Comparison of ENCODE assay signal across 12 cellular contexts in genomic region chr17:17511971-17512858, GRCh38. TPM values are rescaled to one million over a fixed set of nuclear protein-coding genes. Genes with fewer than 3 reads are reported as not detected.
DNase-seq lines count a peak whose midpoint lies in the region; ATAC-seq and TF ChIP-seq lines count a peak whose summit lies in the region.
"Had no signal": no experiment of that assay in that cellular context is flagged by ENCODE, and none has a peak within 500 bp of the region (broad histone marks: within the 10 kb centered on the region; RNA-seq: fewer than 3 reads in every experiment).

No MANE protein-coding gene starts in this region.

- H3K4me1 ChIP-seq in right atrium auricular region: peaks cover 0 to 8% of the 10 kb centered on the region in 2 donors
- peaks cover 2% of the 10 kb centered on the region for H3K4me1 ChIP-seq in right cardiac atrium (ENCODE audit: control insufficient read depth, insufficient read depth, low read length)
- H3K4me1 ChIP-seq: colonic mucosa had no signal

- 77% methylated on average over 28 of the region's 28 CpGs for WGBS in right cardiac atrium

- H3K4me3 ChIP-seq in right atrium auricular region (no peak overlapping the region), right cardiac atrium (ENCODE audit: low read length) (no peak overlapping the region)
- H3K4me3 ChIP-seq: colonic mucosa, vagina had no signal

- H3K36me3 ChIP-seq in right atrium auricular region: no peaks in the 10 kb centered on the region
- H3K36me3 ChIP-seq: colonic mucosa, vagina had no signal

- DNase-seq in Right ventricle myocardium superior (peak; percentile 44), right atrium auricular region (ENCODE audit: low spot score) (no peak), UCSD-AML1 (lab: John Stamatoyannopoulos, UW; ENCODE audit: unreplicated experiment) (peak; percentile 52), right cardiac atrium (peak in 2 of 3 donors; percentile 62 to 71), NCI-H1048 (lab: John Stamatoyannopoulos, UW) (no peak)
- no peak for DNase-seq in central memory CD4-positive, alpha-beta T cell
- DNase-seq in stimulated activated naive CD8-positive, alpha-beta T cell treated with anti-CD3 and anti-CD28 coated beads, Interleukin-15, Interleukin-2, amounts not matched to agents 100 U/mL and 50 U/mL, for 24 hours: no peak
- DNase-seq in activated naive CD4-positive, alpha-beta T cell treated with Interleukin-2 at 50 U/mL for 16 hours: no peak
- DNase-seq: activated CD4-positive, alpha-beta T cell treated with anti-CD3 and anti-CD28 coated beads for 48 hours; colonic mucosa; stimulated activated CD4-positive, alpha-beta T cell treated with anti-CD3 and anti-CD28 coated beads, Interleukin-4, amount 100 ng/mL, for 4 hours had no signal

- H3K9me3 ChIP-seq in right atrium auricular region (no peaks in the 10 kb centered on the region), right cardiac atrium (ENCODE audit: control insufficient read depth, low read length) (no peaks in the 10 kb centered on the region)
- H3K9me3 ChIP-seq: colonic mucosa, vagina had no signal

- no peak overlapping the region for H3K27ac ChIP-seq in right atrium auricular region
- H3K27ac ChIP-seq in right cardiac atrium (ENCODE audit: low read length): no peak overlapping the region
- H3K27ac ChIP-seq: colonic mucosa, vagina had no signal

- no peaks in the 10 kb centered on the region for H3K27me3 ChIP-seq in right atrium auricular region
- no peaks in the 10 kb centered on the region for H3K27me3 ChIP-seq in right cardiac atrium (ENCODE audit: control insufficient read depth, insufficient read depth)
- H3K27me3 ChIP-seq: colonic mucosa, vagina had no signal

- ATAC-seq in Right ventricle myocardium superior (ENCODE audit: poor library complexity): no peak
- peak in 1 of 2 donors; percentile 6 for ATAC-seq in right cardiac atrium
- no peak for ATAC-seq in stimulated activated naive CD8-positive, alpha-beta T cell treated with anti-CD3 and anti-CD28 coated beads, Interleukin-15, Interleukin-2, amounts not matched to agents 100 U/mL and 50 U/mL, for 24 hours

- TF ChIP-seq CTCF in right atrium auricular region (IDR thresholded peaks at IDR 0.05): no peak

- intact Hi-C loops in Right ventricle myocardium superior (cut with DNase I) (no loop called here), right cardiac atrium (cut with DNase I) (no loop called here)

RNA-seq across cellular contexts. Expression of gene RASD1, which starts 16.0 kb away (rescaled TPM):
- total RNA-seq in Right ventricle myocardium superior (39.8 TPM), right atrium auricular region (100 to 1,000 TPM in 1 of 2 donors, 10 to 100 TPM in 1; 37.9 to 131 TPM), right cardiac atrium (10 to 100 TPM; 18.7 to 63.8 (median 39.9) TPM)
- 66.2 TPM for polyA plus RNA-seq in right cardiac atrium

RNA-seq across cellular contexts. Expression of gene MED9, which starts 35.4 kb away (rescaled TPM):
- 37.5 TPM for total RNA-seq in Right ventricle myocardium superior
- 10 to 100 TPM; 36.7 to 41.0 TPM for total RNA-seq in right atrium auricular region
- total RNA-seq in right cardiac atrium: 10 to 100 TPM; 30.7 to 35.6 (median 32.6) TPM
- 38.5 TPM for polyA plus RNA-seq in right cardiac atrium

Comparison
In these comparisons a context has a peak if more than half of its experiments do, and no peak if none do; other contexts are left out.
1. DNase-seq: peak in Right ventricle myocardium superior (single experiment), UCSD-AML1 (single experiment) and right cardiac atrium (2 of 3); none in right atrium auricular region (single experiment), central memory CD4-positive, alpha-beta T cell (single experiment), stimulated activated naive CD8-positive, alpha-beta T cell treated with anti-CD3 and anti-CD28 coated beads, Interleukin-15, Interleukin-2, amounts not matched to agents 100 U/mL and 50 U/mL, for 24 hours (single experiment), activated naive CD4-positive, alpha-beta T cell treated with Interleukin-2 at 50 U/mL for 16 hours (single experiment) and NCI-H1048 (single experiment).